In genomic region chr2:85589982-85590791, GRCh38 we compare ENCODE assay signal across 10 cellular contexts. TPM values are rescaled to one million over a fixed set of nuclear protein-coding genes. Genes with fewer than 3 reads are reported as not detected.
DNase-seq lines count a peak whose midpoint lies in the region; ATAC-seq and TF ChIP-seq lines count a peak whose summit lies in the region.
"Had no signal": no experiment of that assay in that cellular context is flagged by ENCODE, and none has a peak within 500 bp of the region (broad histone marks: within the 10 kb centered on the region; RNA-seq: fewer than 3 reads in every experiment).

No MANE protein-coding gene starts in this region.

- H3F3A ChIP-seq in PC-3 (ENCODE audit: low read length, unreplicated experiment): no peaks in the 10 kb centered on the region

- in situ Hi-C loops in GM13976 (cut with MboI; ENCODE audit: low sequenced_read_pairs, unreplicated experiment): no loop called here

- POLR2A ChIA-PET in PC-3 (lab: Charles Lee; ENCODE audit: unreplicated experiment): no interaction called here

- no TSS peak for BruUV-seq in PC-3 (replicated peaks; lab: Mats Ljungman, UMichigan)

- TF ChIP-seq CTCF in PC-3 (conservative IDR thresholded peaks at IDR 0.05; ENCODE audit: low read depth, low read length) (no peak), lower leg skin (IDR thresholded peaks at IDR 0.05) (no peak), GM13976 (IDR thresholded peaks at IDR 0.05; ENCODE audit: borderline replicate concordance, control extremely low read depth, extremely low read depth, insufficient read depth, missing control alignments) (no peak)

- TF ChIP-seq POLR2A in lower leg skin (IDR thresholded peaks at IDR 0.05): no peak

- H3K27me3 ChIP-seq in PC-3 (ENCODE audit: low read length): no peaks in the 10 kb centered on the region
- H3K27me3 ChIP-seq in rectal smooth muscle tissue (ENCODE audit: control insufficient read depth, insufficient read depth, low read length): no peaks in the 10 kb centered on the region
- no peaks in the 10 kb centered on the region for H3K27me3 ChIP-seq in effector memory CD4-positive, alpha-beta T cell (replicated peaks; ENCODE audit: control insufficient read depth, insufficient read depth, low read length, poor library complexity, severe bottlenecking)

- 56 to 65% methylated on average over 7 of the region's 7 CpGs for WGBS in lower leg skin, 2 donors

- no peak for ATAC-seq in PC-3

- DNase-seq in DMS79 (lab: John Stamatoyannopoulos, UW): peak; percentile 80
- DNase-seq in PC-3: peak; percentile 32
- peak; percentile 98 for DNase-seq in fibroblast of peridontal ligament (ENCODE audit: extremely low read depth)
- no peak for DNase-seq in lower leg skin (ENCODE audit: low spot score in 2 of 2)
- DNase-seq in effector memory CD4-positive, alpha-beta T cell: no peak
- DNase-seq in GM13976 (ENCODE audit: low spot score): no peak
- no peak for DNase-seq in DMS 273 treated with DMSO at 0.1 percent for 48 hours (lab: John Stamatoyannopoulos, UW)
- DNase-seq: stimulated activated naive CD4-positive, alpha-beta T cell had no signal

- H3K9me3 ChIP-seq in PC-3 (ENCODE audit: low read length): no peaks in the 10 kb centered on the region
- H3K9me3 ChIP-seq in effector memory CD4-positive, alpha-beta T cell (ENCODE audit: control insufficient read depth, low read length): no peaks in the 10 kb centered on the region

- H3K4me1 ChIP-seq in PC-3 (ENCODE audit: insufficient read depth, low read length) (peaks cover 24% of the 10 kb centered on the region), rectal smooth muscle tissue (ENCODE audit: control insufficient read depth, insufficient read depth, low read length) (peaks cover 10% of the 10 kb centered on the region)
- H3K4me1 ChIP-seq in effector memory CD4-positive, alpha-beta T cell (ENCODE audit: control insufficient read depth, insufficient read depth, low read length, poor library complexity, severe bottlenecking): peaks cover 9% of the 10 kb centered on the region

- CTCF ChIA-PET in PC-3 (lab: Charles Lee): no interaction called here

- H2AFZ ChIP-seq in PC-3 (ENCODE audit: low read length): no peak overlapping the region

- H3K4me3 ChIP-seq in PC-3 (ENCODE audit: low read length) (no peak overlapping the region), rectal smooth muscle tissue (ENCODE audit: low read length) (no peak overlapping the region), lower leg skin (ENCODE audit: low read depth, poor library complexity, severe bottlenecking) (no peak overlapping the region)
- H3K4me3 ChIP-seq in effector memory CD4-positive, alpha-beta T cell (ENCODE audit: insufficient read depth, low read depth, low read length, poor library complexity, severe bottlenecking): no peak overlapping the region

- H3K36me3 ChIP-seq in PC-3 (ENCODE audit: low read depth, low read length): no peaks in the 10 kb centered on the region
- H3K36me3 ChIP-seq in rectal smooth muscle tissue (ENCODE audit: control insufficient read depth, insufficient read depth, low read length): no peaks in the 10 kb centered on the region
- H3K36me3 ChIP-seq in effector memory CD4-positive, alpha-beta T cell (ENCODE audit: control insufficient read depth, insufficient read depth, low read length): no peaks in the 10 kb centered on the region

- no peak overlapping the region for H3K4me2 ChIP-seq in PC-3 (ENCODE audit: low read length)

- H3K79me2 ChIP-seq in PC-3 (ENCODE audit: low read length): no peaks in the 10 kb centered on the region

- H3K9me2 ChIP-seq in PC-3 (replicated peaks; ENCODE audit: low read length): no peaks in the 10 kb centered on the region

- intact Hi-C loops in PC-3 (cut with micrococcal nuclease) (no loop called here), lower leg skin (cut with DNase I; ENCODE audit: low total_unique reads) (no loop called here)

- H3K27ac ChIP-seq in PC-3 (ENCODE audit: low read length): peak overlapping the region; percentile 16; the same call in 1 of the 2 replicates
- peak overlapping the region; percentile 41 for H3K27ac ChIP-seq in rectal smooth muscle tissue (ENCODE audit: low read depth, low read length)
- H3K27ac ChIP-seq in effector memory CD4-positive, alpha-beta T cell (ENCODE audit: insufficient read depth, low read length, poor library complexity, severe bottlenecking): no peak overlapping the region

- H3K9ac ChIP-seq in PC-3 (ENCODE audit: low read length) (no peak overlapping the region), rectal smooth muscle tissue (ENCODE audit: low read length) (no peak overlapping the region)

- no peaks in the 10 kb centered on the region for H4K20me1 ChIP-seq in PC-3 (ENCODE audit: low read length)

RNA-seq across cellular contexts. Expression of gene RNF181, which starts 5.4 kb away (rescaled TPM):
- 170 and 225 TPM in 2 replicates for total RNA-seq in PC-3 (2014; rRNA removed)
- total RNA-seq in lower leg skin: 100 to 1,000 TPM in 3 of 4 donors, 10 to 100 TPM in 1; 63.1 to 114 (median 107) TPM

RNA-seq across cellular contexts. Expression of gene VAMP5, which starts 6.0 kb away (rescaled TPM):
- total RNA-seq in PC-3 (2014; rRNA removed) (0.40 TPM in 1 of 2 replicates, not detected in the other), lower leg skin (10 to 100 TPM; 10.1 to 35.6 (median 14.0) TPM)
- total RNA-seq: SK-MEL-5 had no signal

RNA-seq across cellular contexts. Expression of gene TMEM150A, which starts 12.3 kb away (rescaled TPM):
- total RNA-seq in PC-3 (2014; rRNA removed) (3.9 and 4.9 TPM in 2 replicates), lower leg skin (10 to 100 TPM in 2 of 4 donors, 1 to 10 TPM in 2; 5.8 to 13.7 (median 9.5) TPM)

RNA-seq across cellular contexts. Expression of gene VAMP8, which starts 12.8 kb away (rescaled TPM):
- 141 and 142 TPM in 2 replicates for total RNA-seq in PC-3 (2014; rRNA removed)
- total RNA-seq in lower leg skin: 100 to 1,000 TPM in 2 of 4 donors, 10 to 100 TPM in 2; 88.3 to 207 (median 113) TPM

RNA-seq across cellular contexts. Expression of gene C2orf68, which starts 21.7 kb away (rescaled TPM):
- total RNA-seq in PC-3 (2014; rRNA removed) (26.6 and 27.6 TPM in 2 replicates), lower leg skin (10 to 100 TPM; 15.1 to 41.1 (median 19.0) TPM)

Comparison
In these comparisons a context has a peak if more than half of its experiments do, and no peak if none do; other contexts are left out.
1. DNase-seq: peak in DMS79 (single experiment), PC-3 (single experiment) and fibroblast of peridontal ligament (single experiment); none in lower leg skin (0 of 2), effector memory CD4-positive, alpha-beta T cell (0 of 3), GM13976 (single experiment) and DMS 273 treated with DMSO at 0.1 percent for 48 hours (single experiment).